Comparison of ENCODE assay signal across 18 cellular contexts in genomic region chr5:166068547-166069335, GRCh38.
"Had no signal": no experiment of that assay in that cellular context is flagged by ENCODE, and none has a peak within 500 bp of the region (broad histone marks: within the 10 kb centered on the region; RNA-seq: fewer than 3 reads in every experiment).

No MANE protein-coding gene starts in this region.

- DNase-seq: activated CD4-positive, alpha-beta T cell treated with anti-CD3 and anti-CD28 coated beads, Interleukin-2, amount 10 ng/mL, durations not matched to agents 7 days and 5 days; activated CD8-positive, alpha-beta T cell treated with anti-CD3 and anti-CD28 coated beads, Interleukin-2, amount 10 ng/mL, durations not matched to agents 7 days and 5 days; activated naive CD4-positive, alpha-beta T cell treated with Interleukin-2 at 50 U/mL for 16 hours; activated naive CD8-positive, alpha-beta T cell treated with anti-CD3 and anti-CD28 coated beads, Interleukin-2, amount 10 ng/mL, durations not matched to agents 7 days and 5 days; activated T-cell treated with anti-CD3 and anti-CD28 coated beads, Interleukin-2, amount 50 U/mL, for 24 hours; body of pancreas; central memory CD4-positive, alpha-beta T cell; colonic mucosa; endodermal cell; kidney; stimulated activated CD4-positive, alpha-beta T cell treated with anti-CD3 and anti-CD28 coated beads, Interleukin-4, amount 100 ng/mL, for 24 hours; T-helper 1 cell; T1000; upper lobe of left lung had no signal

- ATAC-seq: activated CD8-positive, alpha-beta T cell treated with anti-CD3 and anti-CD28 coated beads, Interleukin-2, amount 10 ng/mL, durations not matched to agents 7 days and 5 days; body of pancreas; left lobe of liver; sciatic nerve; stimulated activated memory B cell treated with anti-CD40 and anti-IgM and Interleukin-4, amounts not matched to agents 10 μg/mL and 1 μg/mL and 100 μg/mL, for 72 hours had no signal

- H3K9me3 ChIP-seq: body of pancreas, colonic mucosa, thoracic aorta, upper lobe of left lung had no signal

- H3K4me1 ChIP-seq: body of pancreas, colonic mucosa, upper lobe of left lung had no signal

- H3K4me3 ChIP-seq: body of pancreas, colonic mucosa, thoracic aorta, upper lobe of left lung had no signal

- H3K27me3 ChIP-seq: body of pancreas, colonic mucosa, upper lobe of left lung had no signal

- H3K36me3 ChIP-seq: colonic mucosa, thoracic aorta, upper lobe of left lung had no signal

- H3K27ac ChIP-seq: body of pancreas, colonic mucosa, thoracic aorta, upper lobe of left lung had no signal
